22 cellular contexts compared by ENCODE assay signal in the genomic region with DNA sequence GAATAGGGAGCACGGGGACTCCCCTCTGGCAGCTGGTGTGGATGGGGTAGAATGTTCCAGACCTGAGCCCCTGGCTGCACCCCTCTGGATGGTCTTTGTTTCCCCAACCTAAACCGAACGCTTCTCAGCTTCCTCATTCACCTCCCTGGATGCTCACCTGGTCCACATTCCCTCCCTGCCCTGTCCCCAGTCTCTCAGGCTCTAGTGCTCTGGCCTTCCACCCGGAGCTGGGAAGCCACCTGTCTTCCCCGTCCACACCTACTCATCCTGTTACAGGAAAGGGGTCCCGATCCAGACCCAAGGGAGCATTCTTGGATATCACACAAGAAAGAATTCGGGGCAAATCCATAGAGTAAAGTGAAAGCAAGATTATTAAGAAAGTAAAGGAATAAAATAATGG.
DNase-seq lines count a peak whose midpoint lies in the region; ATAC-seq and TF ChIP-seq lines count a peak whose summit lies in the region.
"Had no signal": no experiment of that assay in that cellular context is flagged by ENCODE, and none has a peak within 500 bp of the region (broad histone marks: within the 10 kb centered on the region; RNA-seq: fewer than 3 reads in every experiment).

No MANE protein-coding gene starts in this region.

- H3K4me1 Mint-ChIP-seq in activated CD8-positive, alpha-beta T cell treated with anti-CD3 and anti-CD28 coated beads, Interleukin-2, amount 10 ng/mL, durations not matched to agents 7 days and 5 days (ENCODE audit: low read depth) = no peaks in the 10 kb centered on the region
- no peaks in the 10 kb centered on the region for H3K4me1 Mint-ChIP-seq in activated CD8-positive, alpha-beta T cell treated with anti-CD3 and anti-CD28 coated beads for 36 hours (ENCODE audit: low read depth)
- H3K4me1 Mint-ChIP-seq: B cell; CD8-positive, alpha-beta memory T cell had no signal

- H3K4me1 ChIP-seq in vagina (no peaks in the 10 kb centered on the region), aorta (ENCODE audit: control insufficient read depth in 1 of 2, insufficient read depth in 2 of 2, low read length in 2 of 2) (no peaks in the 10 kb centered on the region)
- H3K4me1 ChIP-seq: BLaER1 had no signal

- no peaks in the 10 kb centered on the region for H3K36me3 Mint-ChIP-seq in activated CD8-positive, alpha-beta T cell treated with anti-CD3 and anti-CD28 coated beads, Interleukin-2, amount 10 ng/mL, durations not matched to agents 7 days and 5 days (ENCODE audit: low read depth)
- H3K36me3 Mint-ChIP-seq in activated CD8-positive, alpha-beta T cell treated with anti-CD3 and anti-CD28 coated beads for 36 hours (ENCODE audit: low read depth) = no peaks in the 10 kb centered on the region
- H3K36me3 Mint-ChIP-seq: CD8-positive, alpha-beta memory T cell had no signal

- no peaks in the 10 kb centered on the region for H3K27me3 Mint-ChIP-seq in activated CD8-positive, alpha-beta T cell treated with anti-CD3 and anti-CD28 coated beads, Interleukin-2, amount 10 ng/mL, durations not matched to agents 7 days and 5 days (ENCODE audit: low read depth)
- peaks cover 1% of the 10 kb centered on the region for H3K27me3 Mint-ChIP-seq in activated CD8-positive, alpha-beta T cell treated with anti-CD3 and anti-CD28 coated beads for 36 hours
- H3K27me3 Mint-ChIP-seq: CD4-positive, alpha-beta T cell had no signal

- H3K9me3 ChIP-seq in vagina = no peaks in the 10 kb centered on the region
- H3K9me3 ChIP-seq in aorta (ENCODE audit: control insufficient read depth, low read length) = no peaks in the 10 kb centered on the region
- H3K9me3 ChIP-seq: BLaER1 had no signal

- no peaks in the 10 kb centered on the region for H3K9me3 Mint-ChIP-seq in activated CD8-positive, alpha-beta T cell treated with anti-CD3 and anti-CD28 coated beads, Interleukin-2, amount 10 ng/mL, durations not matched to agents 7 days and 5 days (ENCODE audit: insufficient read depth)
- no peaks in the 10 kb centered on the region for H3K9me3 Mint-ChIP-seq in activated CD8-positive, alpha-beta T cell treated with anti-CD3 and anti-CD28 coated beads for 36 hours
- H3K9me3 Mint-ChIP-seq: CD4-positive, alpha-beta T cell; CD8-positive, alpha-beta memory T cell; GM23338; H9 had no signal

- ATAC-seq in activated CD8-positive, alpha-beta T cell treated with anti-CD3 and anti-CD28 coated beads, Interleukin-2, amount 10 ng/mL, durations not matched to agents 7 days and 5 days = no peak
- no peak for ATAC-seq in activated CD8-positive, alpha-beta T cell treated with anti-CD3 and anti-CD28 coated beads for 36 hours
- ATAC-seq in aorta (ENCODE audit: low FRiP score) = no peak
- ATAC-seq: GM12878, GM23338, HCT116 had no signal

- peak; percentile 17 for DNase-seq in activated CD8-positive, alpha-beta T cell treated with anti-CD3 and anti-CD28 coated beads, Interleukin-2, amount 10 ng/mL, durations not matched to agents 7 days and 5 days
- DNase-seq in activated CD8-positive, alpha-beta T cell treated with anti-CD3 and anti-CD28 coated beads for 36 hours = no peak
- peak; percentile 20 for DNase-seq in ecto neural progenitor cell (ENCODE audit: low spot score)
- DNase-seq in mesenteric fat pad (ENCODE audit: low spot score) = peak; percentile 55
- DNase-seq in vagina (ENCODE audit: extremely low spot score in 2 of 2) = peak; percentile 58 to 72
- no peak for DNase-seq in aorta
- DNase-seq in activated CD4-positive, alpha-beta T cell treated with anti-CD3 and anti-CD28 coated beads for 4 hours = no peak
- no peak for DNase-seq in NCI-H1436 treated with DMSO at 0.1 percent for 48 hours (lab: John Stamatoyannopoulos, UW)
- DNase-seq: CD4-positive, alpha-beta T cell; CD8-positive, alpha-beta memory T cell; DMS 273 treated with DMSO at 0.1 percent for 48 hours; DMS79; EL; GDM1; H9 had no signal

- H3K27ac ChIP-seq in vagina (no peak overlapping the region), aorta (ENCODE audit: low read depth in 1 of 2, low read length in 2 of 2) (no peak overlapping the region)
- H3K27ac ChIP-seq: 22Rv1, BLaER1, C4-2B had no signal

- H3K4me3 ChIP-seq in vagina (no peak overlapping the region), aorta (ENCODE audit: low read length in 2 of 2) (no peak overlapping the region)
- H3K4me3 ChIP-seq: BLaER1, GM12878, GM23338 had no signal

- H3K36me3 ChIP-seq in vagina = no peaks in the 10 kb centered on the region
- H3K36me3 ChIP-seq in aorta (ENCODE audit: control insufficient read depth in 1 of 2, insufficient read depth in 2 of 2, low read length in 1 of 2) = no peaks in the 10 kb centered on the region
- H3K36me3 ChIP-seq: BLaER1 had no signal

- intact Hi-C loops in activated CD8-positive, alpha-beta T cell treated with anti-CD3 and anti-CD28 coated beads for 36 hours (cut with micrococcal nuclease) = no loop called here
- intact Hi-C loops in vagina (cut with DNase I) = no loop called here
- intact Hi-C loops in aorta (cut with DNase I) = no loop called here

- POLR2A ChIA-PET in activated CD8-positive, alpha-beta T cell treated with anti-CD3 and anti-CD28 coated beads, Interleukin-2, amount 10 ng/mL, durations not matched to agents 7 days and 5 days (lab: Charles Lee) = no interaction called here
- POLR2A ChIA-PET in activated CD8-positive, alpha-beta T cell treated with anti-CD3 and anti-CD28 coated beads for 36 hours (lab: Charles Lee) = no interaction called here

- H3K27me3 ChIP-seq in vagina (no peaks in the 10 kb centered on the region), aorta (ENCODE audit: control insufficient read depth in 1 of 2, insufficient read depth in 2 of 2, low read length in 1 of 2) (no peaks in the 10 kb centered on the region)
- H3K27me3 ChIP-seq: BLaER1 had no signal

- CTCF ChIA-PET in activated CD8-positive, alpha-beta T cell treated with anti-CD3 and anti-CD28 coated beads, Interleukin-2, amount 10 ng/mL, durations not matched to agents 7 days and 5 days (lab: Charles Lee) = interaction anchor here (0.7 to 2.0 kb wide), 2 partner anchors 9 to 148 kb away, joined by 3 to 16 read pairs; no protein-coding TSS in a partner anchor
- CTCF ChIA-PET in activated CD8-positive, alpha-beta T cell treated with anti-CD3 and anti-CD28 coated beads for 36 hours (lab: Charles Lee) = interaction anchor here (1.1 to 2.1 kb wide), 3 partner anchors 9 to 140 kb away, joined by 3 to 21 read pairs (median 5); no protein-coding TSS in a partner anchor

- no peak for TF ChIP-seq CTCF in activated CD8-positive, alpha-beta T cell treated with anti-CD3 and anti-CD28 coated beads for 36 hours (IDR thresholded peaks at IDR 0.05)
- no peak for TF ChIP-seq CTCF in vagina (IDR thresholded peaks at IDR 0.05)

- no peak overlapping the region for H3K27ac Mint-ChIP-seq in activated CD8-positive, alpha-beta T cell treated with anti-CD3 and anti-CD28 coated beads, Interleukin-2, amount 10 ng/mL, durations not matched to agents 7 days and 5 days
- no peak overlapping the region for H3K27ac Mint-ChIP-seq in activated CD8-positive, alpha-beta T cell treated with anti-CD3 and anti-CD28 coated beads for 36 hours
- H3K27ac Mint-ChIP-seq: B cell; CD4-positive, alpha-beta T cell; CD8-positive, alpha-beta memory T cell; GM23338; H9 had no signal

- WGBS in aorta, 2 donors = 89 to 90% methylated on average over 7 of the region's 7 CpGs

- TF ChIP-seq POLR2A in vagina (IDR thresholded peaks at IDR 0.05) = no peak

- no peak overlapping the region for H3K4me3 Mint-ChIP-seq in activated CD8-positive, alpha-beta T cell treated with anti-CD3 and anti-CD28 coated beads, Interleukin-2, amount 10 ng/mL, durations not matched to agents 7 days and 5 days
- no peak overlapping the region for H3K4me3 Mint-ChIP-seq in activated CD8-positive, alpha-beta T cell treated with anti-CD3 and anti-CD28 coated beads for 36 hours
- H3K4me3 Mint-ChIP-seq: B cell; CD4-positive, alpha-beta T cell; CD8-positive, alpha-beta memory T cell; GM23338; H9 had no signal

Comparison
In these comparisons a context has a peak if more than half of its experiments do, and no peak if none do; other contexts are left out.
1. DNase-seq: peak in activated CD8-positive, alpha-beta T cell treated with anti-CD3 and anti-CD28 coated beads, Interleukin-2, amount 10 ng/mL, durations not matched to agents 7 days and 5 days (single experiment), ecto neural progenitor cell (single experiment), mesenteric fat pad (single experiment) and vagina (2 of 2); none in activated CD8-positive, alpha-beta T cell treated with anti-CD3 and anti-CD28 coated beads for 36 hours (single experiment), aorta (0 of 2), activated CD4-positive, alpha-beta T cell treated with anti-CD3 and anti-CD28 coated beads for 4 hours (0 of 2) and NCI-H1436 treated with DMSO at 0.1 percent for 48 hours (single experiment).